20 cellular contexts compared by ENCODE assay signal in the genomic region with DNA sequence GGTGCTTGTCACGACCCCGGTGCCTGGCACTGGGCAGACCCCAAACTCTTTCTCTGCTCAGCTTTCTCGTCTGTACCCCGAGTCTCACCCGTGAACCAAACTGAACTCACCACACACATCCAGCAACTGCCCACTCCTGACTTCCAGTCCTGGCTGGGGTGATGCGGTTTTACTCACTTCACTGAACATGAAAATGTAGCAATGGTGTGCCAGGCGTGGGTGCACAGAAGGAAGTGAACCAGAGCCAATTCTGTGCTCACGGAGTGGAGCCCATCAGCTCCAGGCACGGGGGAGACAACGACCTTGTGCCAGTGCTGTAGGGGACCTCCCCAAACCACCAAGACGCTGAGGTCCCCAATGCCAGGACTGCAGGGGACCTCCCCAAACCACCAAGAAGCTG.
DNase-seq lines count a peak whose midpoint lies in the region; ATAC-seq, FAIRE-seq and TF ChIP-seq lines count a peak whose summit lies in the region.
"Had no signal": no experiment of that assay in that cellular context is flagged by ENCODE, and none has a peak within 500 bp of the region (broad histone marks: within the 10 kb centered on the region; RNA-seq: fewer than 3 reads in every experiment).

No MANE protein-coding gene starts in this region.

- peak overlapping the region; percentile 69 for H3K27ac Mint-ChIP-seq in progenitor cell of endocrine pancreas
- H3K27ac Mint-ChIP-seq: CD4-positive, CD25-positive, alpha-beta regulatory T cell had no signal

- ATAC-seq in HepG2 (no peak), HG02885 (IDR thresholded peaks at IDR 0.05; ENCODE audit: poor library complexity, unreplicated experiment) (no peak)

- H3K27ac ChIP-seq in VCaP (peak overlapping the region; percentile 100; the same call in 1 of the 2 replicates), HepG2 (ENCODE audit: extremely low read length, insufficient read depth, low read length) (no peak overlapping the region)
- H3K27ac ChIP-seq: PC-9, SJCRH30 had no signal

- H3K4me3 ChIP-seq in HepG2 (replicated peaks in 1 of 3; ENCODE audit: insufficient read depth in 1 of 3, low read depth in 2 of 3, low read length in 3 of 3), result no peak overlapping the region
- H3K4me3 ChIP-seq: HAP-1, PC-9, SJCRH30 had no signal

- no peaks in the 10 kb centered on the region for H3K79me2 ChIP-seq in HepG2 (ENCODE audit: insufficient read depth, low read length)

- no peak overlapping the region for H3K9ac ChIP-seq in HepG2 (ENCODE audit: insufficient read depth, low read depth, low read length)

- no peak overlapping the region for H3K4me3 Mint-ChIP-seq in progenitor cell of endocrine pancreas (ENCODE audit: low read depth)
- H3K4me3 Mint-ChIP-seq: CD4-positive, CD25-positive, alpha-beta regulatory T cell had no signal

- no peak for TF ChIP-seq POLR2A in HepG2 (IDR thresholded peaks at IDR 0.05; ENCODE audit: insufficient read depth in 1 of 2, low read depth in 2 of 2, low read length in 2 of 2)

- H3K27me3 Mint-ChIP-seq in progenitor cell of endocrine pancreas, result no peaks in the 10 kb centered on the region
- H3K27me3 Mint-ChIP-seq: CD4-positive, CD25-positive, alpha-beta regulatory T cell had no signal

- WGBS in HepG2 (ENCODE audit: low lambda C conversion rate), result 96% methylated on average over 7 of the region's 11 CpGs

- in situ Hi-C loops in HepG2 (cut with HindIII; ENCODE audit: extremely low pct_ligation_motif_present, low pct_unique_long_range_greater_than_20kb), result no loop called here

- H2AFZ ChIP-seq in HepG2 (ENCODE audit: low read length), result no peak overlapping the region
- H2AFZ ChIP-seq: PC-9 had no signal

- no peaks in the 10 kb centered on the region for H3K9me3 Mint-ChIP-seq in progenitor cell of endocrine pancreas (ENCODE audit: low read depth)

- no peaks in the 10 kb centered on the region for H3K36me3 ChIP-seq in HepG2 (replicated peaks in 1 of 2; ENCODE audit: control insufficient read depth in 1 of 2, insufficient read depth in 2 of 2, low read length in 2 of 2)
- H3K36me3 ChIP-seq: HAP-1, SJCRH30 had no signal

- intact Hi-C loops in HepG2 (cut with micrococcal nuclease; ENCODE audit: unreplicated experiment), result no loop called here

- H3K4me1 Mint-ChIP-seq in progenitor cell of endocrine pancreas (ENCODE audit: low read depth), result peaks cover 48% of the 10 kb centered on the region
- H3K4me1 Mint-ChIP-seq: CD4-positive, CD25-positive, alpha-beta regulatory T cell had no signal

- peaks cover 62% of the 10 kb centered on the region for H3K4me1 ChIP-seq in HepG2 (ENCODE audit: insufficient read depth, low read length)
- H3K4me1 ChIP-seq: HAP-1, SJCRH30 had no signal

- POLR2A ChIA-PET in HepG2 (lab: Yijun Ruan, JAX), result no interaction called here

- TF ChIP-seq RAD21 in HepG2 (CRISPR knock-in tag; IDR thresholded peaks at IDR 0.05), result no peak

- FAIRE-seq in HepG2 (lab: Jason Lieb, UNC), result no peak

- no peak for TF ChIP-seq CTCF in VCaP (conservative IDR thresholded peaks at IDR 0.05)
- no peak for TF ChIP-seq CTCF in HepG2 (CRISPR knock-in tag; IDR thresholded peaks at IDR 0.05)
- no peak for TF ChIP-seq CTCF in progenitor cell of endocrine pancreas (IDR thresholded peaks at IDR 0.05; ENCODE audit: unreplicated experiment)

- no TSS peak for BruUV-seq in HepG2 (replicated peaks; lab: Mats Ljungman, UMichigan)

- H3K36me3 Mint-ChIP-seq in progenitor cell of endocrine pancreas (ENCODE audit: insufficient read depth), result no peaks in the 10 kb centered on the region
- H3K36me3 Mint-ChIP-seq: CD4-positive, CD25-positive, alpha-beta regulatory T cell had no signal

- DNase-seq in HepG2 (ENCODE audit: low spot score) (no peak), progenitor cell of endocrine pancreas (ENCODE audit: low spot score, unreplicated experiment) (no peak), inferior parietal cortex (ENCODE audit: extremely low spot score) (no peak), NCI-H2171 treated with DMSO at 0.1 percent for 48 hours (lab: John Stamatoyannopoulos, UW) (no peak), NCI-H2081 treated with DMSO at 0.1 percent for 48 hours (lab: John Stamatoyannopoulos, UW) (no peak)
- DNase-seq: ACHN; AML-193; Caco-2; CD4-positive, CD25-positive, alpha-beta regulatory T cell; EL; NCI-H1105 treated with DMSO at 0.1 percent for 48 hours; NCI-H187 treated with DMSO at 0.1 percent for 48 hours; NCI-H2171; NCI-H446 treated with DMSO at 0.1 percent for 48 hours; NCI-H774; PC-9; SJCRH30 had no signal

- TF ChIP-seq EP300 in HepG2 (IDR thresholded peaks at IDR 0.05; ENCODE audit: low read depth in 2 of 2, low read length in 2 of 2) (no peak), HepG2 (CRISPR knock-in tag; IDR thresholded peaks at IDR 0.05; ENCODE audit: borderline replicate concordance) (no peak)

- no peaks in the 10 kb centered on the region for H4K20me1 ChIP-seq in HepG2 (ENCODE audit: insufficient read depth, low read length)

- H3K4me2 ChIP-seq in HepG2 (ENCODE audit: low read depth, low read length), result no peak overlapping the region
- H3K4me2 ChIP-seq: PC-9 had no signal

- H3K9me3 ChIP-seq in HepG2 (ENCODE audit: low read length), result peaks cover 9% of the 10 kb centered on the region
- H3K9me3 ChIP-seq: HAP-1, SJCRH30 had no signal

- H3K27me3 ChIP-seq in HepG2 (ENCODE audit: control insufficient read depth in 1 of 2, insufficient read depth in 2 of 2, low read length in 2 of 2), result no peaks in the 10 kb centered on the region
- H3K27me3 ChIP-seq: SJCRH30 had no signal

- CTCF ChIA-PET in HepG2 (lab: Yijun Ruan, JAX; ENCODE audit: low intra/inter-chr PET ratio, low total read pairs), result no interaction called here

TF ChIP-seq in HepG2, 621 proteins besides CTCF, POLR2A, EP300 and RAD21 (continues in another document):
- TF ChIP-seq ZNF550 (CRISPR knock-in tag; IDR thresholded peaks at IDR 0.05; ENCODE audit: borderline replicate concordance) (no peak), NRL (CRISPR knock-in tag; IDR thresholded peaks at IDR 0.05; ENCODE audit: borderline replicate concordance) (0 out of 2 replicates have a peak, but pooled peaks have one; percentile 49), FOXA1 (IDR thresholded peaks at IDR 0.05) (no peak), FOXA1 (CRISPR knock-in tag; IDR thresholded peaks at IDR 0.05) (no peak), ATF2 (CRISPR knock-in tag; IDR thresholded peaks at IDR 0.05) (no peak), ZNF598 (CRISPR knock-in tag; IDR thresholded peaks at IDR 0.05; ENCODE audit: borderline replicate concordance) (no peak), DBP (CRISPR knock-in tag; IDR thresholded peaks at IDR 0.05; ENCODE audit: not compliant biosample characterization) (no peak), JUND (CRISPR knock-in tag; IDR thresholded peaks at IDR 0.05) (0 out of 2 replicates have a peak, but pooled peaks have one; percentile 19), PCBP1 (IDR thresholded peaks at IDR 0.05; ENCODE audit: borderline replicate concordance, low read depth, low read length) (0 out of 2 replicates have a peak, but pooled peaks have one; percentile 29), TFAP4 (IDR thresholded peaks at IDR 0.05; ENCODE audit: borderline replicate concordance, low read depth) (no peak), NFE2L2 (IDR thresholded peaks at IDR 0.05; ENCODE audit: low read length) (no peak)
- TF ChIP-seq, protein P1, sequence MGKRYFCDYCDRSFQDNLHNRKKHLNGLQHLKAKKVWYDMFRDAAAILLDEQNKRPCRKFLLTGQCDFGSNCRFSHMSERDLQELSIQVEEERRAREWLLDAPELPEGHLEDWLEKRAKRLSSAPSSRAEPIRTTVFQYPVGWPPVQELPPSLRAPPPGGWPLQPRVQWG (CRISPR knock-in tag; IDR thresholded peaks at IDR 0.05; ENCODE audit: borderline replicate concordance, low read depth), result no peak
